Comparison of ENCODE assay signal across 12 cellular contexts in the genomic region with DNA sequence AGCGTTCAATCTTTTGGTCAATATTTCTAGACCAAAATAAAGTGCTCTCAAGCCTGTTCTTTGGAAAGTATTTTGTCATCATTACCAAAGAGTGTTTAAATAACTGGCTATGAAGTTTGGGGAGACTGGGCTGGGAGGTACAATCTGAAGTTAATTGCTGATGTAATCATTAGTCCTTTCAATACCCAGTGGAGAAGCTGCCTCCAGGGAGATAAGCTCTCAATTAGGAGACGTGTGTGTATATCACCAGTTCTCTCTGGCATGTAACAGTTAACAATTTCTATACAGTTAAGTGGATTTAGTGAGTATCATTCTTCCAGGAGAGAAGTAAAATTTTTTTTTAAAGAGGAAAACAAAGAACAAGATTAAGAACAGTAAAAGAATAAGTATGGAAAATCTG. TPM values are rescaled to one million over a fixed set of nuclear protein-coding genes. Genes with fewer than 3 reads are reported as not detected.
A peak's percentile ranks its signal among the peaks of the same experiment; 100 is the strongest.
DNase-seq lines count a peak whose midpoint lies in the region; ATAC-seq and TF ChIP-seq lines count a peak whose summit lies in the region.
"Had no signal": no experiment of that assay in that cellular context is flagged by ENCODE, and none has a peak within 500 bp of the region (broad histone marks: within the 10 kb centered on the region; RNA-seq: fewer than 3 reads in every experiment).

No MANE protein-coding gene starts in this region.

- in situ Hi-C loops in mammary epithelial cell (cut with MboI; ENCODE audit: low sequenced_read_pairs in 2 of 2) = loop anchor here in 1 of 2 donors (10.0 kb wide), 1 partner anchor 109 kb away; no protein-coding TSS in a partner anchor

- peak overlapping the region; percentile 30 for H3K4me3 ChIP-seq in HEK293 (ENCODE audit: low read depth, low read length)
- H3K4me3 ChIP-seq in mammary epithelial cell (replicated peaks in 1 of 3; ENCODE audit: insufficient read depth in 1 of 3, low read depth in 2 of 3, low read length in 3 of 3) = peak overlapping the region; percentile 17 to 73 (median 66)
- peak overlapping the region; percentile 55 to 71 for H3K4me3 ChIP-seq in left lung
- H3K4me3 ChIP-seq in skeletal muscle tissue (ENCODE audit: low read length in 3 of 3) = peak overlapping the region; percentile 75 to 81 (median 79)

- H3K79me2 ChIP-seq in mammary epithelial cell (ENCODE audit: insufficient read depth, low read length) = peaks cover 93% of the 10 kb centered on the region

- no peaks in the 10 kb centered on the region for H3K4me1 ChIP-seq in HEK293 (ENCODE audit: control insufficient read depth, insufficient read depth, low read length)
- peaks cover 39% of the 10 kb centered on the region for H3K4me1 ChIP-seq in mammary epithelial cell (ENCODE audit: insufficient read depth, low read length)
- H3K4me1 ChIP-seq in left lung = peaks cover 0 to 12% of the 10 kb centered on the region in 2 donors
- peaks cover 25 to 46% (median 37%) of the 10 kb centered on the region in 3 donors for H3K4me1 ChIP-seq in skeletal muscle tissue (ENCODE audit: control insufficient read depth in 3 of 3, insufficient read depth in 3 of 3, low read length in 3 of 3)

- H3K9me3 ChIP-seq in HEK293 (ENCODE audit: control insufficient read depth, insufficient read depth, low read depth, low read length) = no peaks in the 10 kb centered on the region
- H3K9me3 ChIP-seq in mammary epithelial cell (replicated peaks; ENCODE audit: insufficient read depth, low read length) = no peaks in the 10 kb centered on the region
- no peaks in the 10 kb centered on the region for H3K9me3 ChIP-seq in left lung
- H3K9me3 ChIP-seq in skeletal muscle tissue (ENCODE audit: control insufficient read depth in 3 of 3, low read length in 3 of 3) = no peaks in the 10 kb centered on the region
- H3K9me3 ChIP-seq: neutrophil had no signal

- no peaks in the 10 kb centered on the region for H4K20me1 ChIP-seq in mammary epithelial cell (ENCODE audit: insufficient read depth, low read length)

- H3K27me3 ChIP-seq in mammary epithelial cell (ENCODE audit: insufficient read depth, low read length) (no peaks in the 10 kb centered on the region), left lung (peaks cover 22 to 77% of the 10 kb centered on the region in 2 donors), skeletal muscle tissue (ENCODE audit: control insufficient read depth in 3 of 3, insufficient read depth in 3 of 3, low read length in 3 of 3) (peaks cover 23 to 72% (median 51%) of the 10 kb centered on the region in 3 donors)

- no peak overlapping the region for H3K27ac ChIP-seq in HEK293 (ENCODE audit: extremely low read depth, low read depth, low read length)
- H3K27ac ChIP-seq in mammary epithelial cell (ENCODE audit: insufficient read depth, low read depth, low read length) = no peak overlapping the region
- peak overlapping the region; percentile 79 to 85 for H3K27ac ChIP-seq in left lung
- H3K27ac ChIP-seq in skeletal muscle tissue (ENCODE audit: low read depth, low read length) = peak overlapping the region; percentile 85
- H3K27ac ChIP-seq: neutrophil had no signal

- no peak overlapping the region for H2AFZ ChIP-seq in mammary epithelial cell (ENCODE audit: low read depth, low read length)

- CTCF ChIA-PET in HEK293 (lab: Yijun Ruan, JAX) (interaction anchor here (1.1 to 1.3 kb wide), 2 partner anchors 67 to 106 kb away, joined by 4 to 5 read pairs; no protein-coding TSS in a partner anchor), mammary epithelial cell (lab: Charles Lee; ENCODE audit: low non-redundant PET) (no interaction called here)

- ATAC-seq in left lung (no peak), GM21526 (IDR thresholded peaks at IDR 0.05; ENCODE audit: low FRiP score, unreplicated experiment) (no peak), HG02642 (IDR thresholded peaks at IDR 0.05; ENCODE audit: poor library complexity, unreplicated experiment) (no peak)

- no peak overlapping the region for H3K9ac ChIP-seq in mammary epithelial cell (ENCODE audit: insufficient read depth, low read length)
- peak overlapping the region in 2 of 3 donors; percentile 71 to 85 for H3K9ac ChIP-seq in skeletal muscle tissue (ENCODE audit: low read depth in 1 of 3, low read length in 3 of 3)

- H3K36me3 ChIP-seq in HEK293 (ENCODE audit: control insufficient read depth in 2 of 2, insufficient read depth in 1 of 2, low read length in 2 of 2) (peaks cover 0 to 1% of the 10 kb centered on the region in 2 experiments; a peak in 2 of 3 replicates), mammary epithelial cell (ENCODE audit: insufficient read depth, low read length) (no peaks in the 10 kb centered on the region), left lung (no peaks in the 10 kb centered on the region), skeletal muscle tissue (ENCODE audit: control insufficient read depth in 3 of 3, insufficient read depth in 3 of 3, low read length in 3 of 3) (peaks cover 0 to 4% (median 0%) of the 10 kb centered on the region in 3 donors)
- H3K36me3 ChIP-seq: neutrophil had no signal

- intact Hi-C loops in mammary epithelial cell (cut with micrococcal nuclease) = loop anchor here (5.0 kb wide), 1 partner anchor 83 kb away; no protein-coding TSS in a partner anchor
- intact Hi-C loops in left lung (cut with DNase I) = no loop called here

- POLR2A ChIA-PET in HEK293 (lab: Yijun Ruan, JAX) = interaction anchor here (4.0 to 4.2 kb wide), 2 partner anchors 42 to 82 kb away, joined by 18 to 19 read pairs; no protein-coding TSS in a partner anchor

- TSS peak; percentile 30 for BruUV-seq in mammary epithelial cell (replicated peaks; lab: Mats Ljungman, UMichigan)

- TF ChIP-seq CTCF in HEK293 (tag by site-specific recombination; IDR thresholded peaks at IDR 0.05) = no peak
- TF ChIP-seq CTCF in mammary epithelial cell (conservative IDR thresholded peaks at IDR 0.05 in 1 of 2, IDR thresholded peaks at IDR 0.05 in 1 of 2; ENCODE audit: extremely low read depth in 1 of 2, insufficient read depth in 1 of 2, low read depth in 1 of 2, low read length in 2 of 2) = no peak
- TF ChIP-seq CTCF in left lung (IDR thresholded peaks at IDR 0.05) = no peak

- dilution Hi-C loops in mammary epithelial cell (cut with HindIII; ENCODE audit: low sequenced_read_pairs) = loop anchor here (5.0 kb wide), 1 partner anchor 82 kb away; no protein-coding TSS in a partner anchor

- DNase-seq in mammary epithelial cell (no peak), left lung (no peak), NCI-H510A treated with DMSO at 0.1 percent for 48 hours (lab: John Stamatoyannopoulos, UW) (no peak)
- no peak for DNase-seq in stimulated activated naive CD4-positive, alpha-beta T cell treated with Interleukin-2 at 50 U/mL for 16 hours (lab: John Stamatoyannopoulos, UW)
- DNase-seq: Calu3, Karpas-422, NCI-H524 had no signal

- WGBS in mammary epithelial cell (ENCODE audit: low coverage, missing lambda C conversion rate) = 11% methylated on average over 2 of the region's 2 CpGs

- H3K4me2 ChIP-seq in mammary epithelial cell (ENCODE audit: insufficient read depth, low read depth, low read length) = peak overlapping the region; percentile 90

TF ChIP-seq in HEK293, 187 proteins besides CTCF, POLR2A, EP300 and RAD21:
- TF ChIP-seq ZNF362 (tag by site-specific recombination; IDR thresholded peaks at IDR 0.05) = no peak
- peak; percentile 85 for TF ChIP-seq ZNF394 (tag by site-specific recombination; IDR thresholded peaks at IDR 0.05; ENCODE audit: borderline replicate concordance)
- TF ChIP-seq ZBTB17 (tag by site-specific recombination; IDR thresholded peaks at IDR 0.05) = no peak
- TF ChIP-seq PRDM6 (tag by site-specific recombination; IDR thresholded peaks at IDR 0.05) = 0 out of 2 replicates have a peak, but pooled peaks have one; percentile 15
- 0 out of 2 replicates have a peak, but pooled peaks have one; percentile 31 for TF ChIP-seq ATF2 (tag by site-specific recombination; IDR thresholded peaks at IDR 0.05; ENCODE audit: low read depth)

RNA-seq across cellular contexts. Expression of gene COL4A1, which starts 1.4 kb away (rescaled TPM):
- total RNA-seq in mammary epithelial cell (10 to 100 TPM; 40.9 to 89.0 TPM), left lung (1,000 to 10,000 TPM in 1 of 2 donors, 100 to 1,000 TPM in 1; 418 to 1,057 TPM), skeletal muscle tissue (774 TPM)
- polyA plus RNA-seq in mammary epithelial cell = 28.1 TPM
- polyA minus RNA-seq in mammary epithelial cell = 57.7 TPM

RNA-seq across cellular contexts. Expression of gene COL4A2, which starts 1.5 kb away (rescaled TPM):
- 10 to 100 TPM; 74.9 to 94.2 TPM for total RNA-seq in mammary epithelial cell
- polyA plus RNA-seq in mammary epithelial cell = 119 TPM
- polyA minus RNA-seq in mammary epithelial cell = 78.3 TPM
- total RNA-seq in left lung = 100 to 1,000 TPM; 343 to 638 TPM
- 511 TPM for total RNA-seq in skeletal muscle tissue

Comparison
In these comparisons a context has a peak if more than half of its experiments do, and no peak if none do; other contexts are left out.
1. H3K27ac ChIP-seq: peak in left lung (2 of 2) and skeletal muscle tissue (single experiment); none in HEK293 (single experiment) and mammary epithelial cell (single experiment).
2. Peak in every context shown above with its lines, with median percentiles within 50 percentile points of each other: H3K4me3 ChIP-seq.